15 cellular contexts compared by ENCODE assay signal in genomic region chr1:155015527-155016230, GRCh38. TPM values are rescaled to one million over a fixed set of nuclear protein-coding genes. Genes with fewer than 3 reads are reported as not detected.
DNase-seq lines count a peak whose midpoint lies in the region; ATAC-seq and TF ChIP-seq lines count a peak whose summit lies in the region.
"Had no signal": no experiment of that assay in that cellular context is flagged by ENCODE, and none has a peak within 500 bp of the region (broad histone marks: within the 10 kb centered on the region; RNA-seq: fewer than 3 reads in every experiment).

No MANE protein-coding gene starts in this region.

- 52 to 80% methylated on average over 1 to 2 of the region's 16 CpGs for WGBS in gastroesophageal sphincter (ENCODE audit: low coverage in 1 of 2), 2 donors

- ATAC-seq in RWPE2 (ENCODE audit: low read depth) (no peak), gastroesophageal sphincter (no peak), GM21528 (IDR thresholded peaks at IDR 0.05; ENCODE audit: low FRiP score, unreplicated experiment) (no peak), GM18861 (IDR thresholded peaks at IDR 0.05; ENCODE audit: unreplicated experiment) (no peak)
- ATAC-seq in stimulated activated memory B cell treated with anti-CD40 and anti-IgM and Interleukin-4, amounts not matched to agents 10 μg/mL and 1 μg/mL and 100 μg/mL, for 72 hours: peak; percentile 0
- ATAC-seq: sciatic nerve had no signal

- H3K27me3 ChIP-seq in RWPE2 (ENCODE audit: insufficient read depth, poor library complexity, severe bottlenecking): no peaks in the 10 kb centered on the region
- no peaks in the 10 kb centered on the region for H3K27me3 ChIP-seq in gastroesophageal sphincter

- H3K27me3 Mint-ChIP-seq in activated CD4-positive, alpha-beta T cell treated with anti-CD3 and anti-CD28 coated beads, Interleukin-2, amount 10 ng/mL, durations not matched to agents 7 days and 5 days: no peaks in the 10 kb centered on the region
- H3K27me3 Mint-ChIP-seq in stimulated activated memory B cell treated with anti-CD40 and anti-IgM and Interleukin-4, amounts not matched to agents 10 μg/mL and 1 μg/mL and 100 μg/mL, for 72 hours: no peaks in the 10 kb centered on the region

- H3K9me3 Mint-ChIP-seq in activated CD4-positive, alpha-beta T cell treated with anti-CD3 and anti-CD28 coated beads, Interleukin-2, amount 10 ng/mL, durations not matched to agents 7 days and 5 days: no peaks in the 10 kb centered on the region
- no peaks in the 10 kb centered on the region for H3K9me3 Mint-ChIP-seq in stimulated activated memory B cell treated with anti-CD40 and anti-IgM and Interleukin-4, amounts not matched to agents 10 μg/mL and 1 μg/mL and 100 μg/mL, for 72 hours

- H3K27ac ChIP-seq in RWPE2 (ENCODE audit: poor library complexity, severe bottlenecking) (peak overlapping the region; percentile 92), gastroesophageal sphincter (peak overlapping the region in 3 of 4 donors; percentile 85 to 95 (median 90))

- peak overlapping the region; percentile 84 for H3K27ac Mint-ChIP-seq in activated CD4-positive, alpha-beta T cell treated with anti-CD3 and anti-CD28 coated beads, Interleukin-2, amount 10 ng/mL, durations not matched to agents 7 days and 5 days
- peak overlapping the region; percentile 88 for H3K27ac Mint-ChIP-seq in stimulated activated memory B cell treated with anti-CD40 and anti-IgM and Interleukin-4, amounts not matched to agents 10 μg/mL and 1 μg/mL and 100 μg/mL, for 72 hours

- H3K36me3 ChIP-seq in RWPE2 (ENCODE audit: low read depth): peaks cover 36% of the 10 kb centered on the region
- H3K36me3 ChIP-seq in gastroesophageal sphincter: peaks cover 0 to 28% of the 10 kb centered on the region in 2 donors

- H3K4me1 ChIP-seq in RWPE2 (ENCODE audit: insufficient read depth, poor library complexity, severe bottlenecking) (peaks cover 28% of the 10 kb centered on the region), gastroesophageal sphincter (peaks cover 2 to 70% (median 43%) of the 10 kb centered on the region in 3 donors)

- TF ChIP-seq CTCF in RWPE2 (IDR thresholded peaks at IDR 0.05; ENCODE audit: poor library complexity, severe bottlenecking) (no peak), gastroesophageal sphincter (IDR thresholded peaks at IDR 0.05) (no peak)

- TF ChIP-seq EP300 in gastroesophageal sphincter (IDR thresholded peaks at IDR 0.05): no peak

- DNase-seq in activated CD4-positive, alpha-beta T cell treated with anti-CD3 and anti-CD28 coated beads, Interleukin-2, amount 10 ng/mL, durations not matched to agents 7 days and 5 days: no peak
- no peak for DNase-seq in activated CD4-positive, alpha-beta T cell treated with anti-CD3 and anti-CD28 coated beads for 1 hour
- DNase-seq in RWPE2 (ENCODE audit: low spot score): no peak
- no peak for DNase-seq in COLO829 (ENCODE audit: low spot score)
- DNase-seq: ACHN, cortex of kidney, NCI-H1048, NCI-H69 had no signal

- POLR2A ChIA-PET in activated CD4-positive, alpha-beta T cell treated with anti-CD3 and anti-CD28 coated beads, Interleukin-2, amount 10 ng/mL, durations not matched to agents 7 days and 5 days (lab: Charles Lee): interaction anchor here (1.4 to 1.5 kb wide), 2 partner anchors 31 to 61 kb away, joined by 7 read pairs; no protein-coding TSS in a partner anchor

- H3K4me3 ChIP-seq in RWPE2 (ENCODE audit: severe bottlenecking): no peak overlapping the region
- no peak overlapping the region for H3K4me3 ChIP-seq in gastroesophageal sphincter

- H3K4me3 Mint-ChIP-seq in activated CD4-positive, alpha-beta T cell treated with anti-CD3 and anti-CD28 coated beads, Interleukin-2, amount 10 ng/mL, durations not matched to agents 7 days and 5 days: peak overlapping the region; percentile 62
- no peak overlapping the region for H3K4me3 Mint-ChIP-seq in stimulated activated memory B cell treated with anti-CD40 and anti-IgM and Interleukin-4, amounts not matched to agents 10 μg/mL and 1 μg/mL and 100 μg/mL, for 72 hours

- CTCF ChIA-PET in activated CD4-positive, alpha-beta T cell treated with anti-CD3 and anti-CD28 coated beads, Interleukin-2, amount 10 ng/mL, durations not matched to agents 7 days and 5 days (lab: Charles Lee): interaction anchor here (0.6 to 17.4 kb wide), 16 partner anchors 8 to 1094 kb away, joined by 3 to 222 read pairs (median 6); partner anchors contain the start of genes ADAM15, DCST1, DCST2 and FLAD1

- peaks cover 68% of the 10 kb centered on the region for H3K36me3 Mint-ChIP-seq in activated CD4-positive, alpha-beta T cell treated with anti-CD3 and anti-CD28 coated beads, Interleukin-2, amount 10 ng/mL, durations not matched to agents 7 days and 5 days (ENCODE audit: low read depth)
- H3K36me3 Mint-ChIP-seq in stimulated activated memory B cell treated with anti-CD40 and anti-IgM and Interleukin-4, amounts not matched to agents 10 μg/mL and 1 μg/mL and 100 μg/mL, for 72 hours: peaks cover 12% of the 10 kb centered on the region

- no peak for TF ChIP-seq POLR2A in gastroesophageal sphincter (IDR thresholded peaks at IDR 0.05)

- H3K9me3 ChIP-seq in RWPE2 (ENCODE audit: severe bottlenecking) (no peaks in the 10 kb centered on the region), gastroesophageal sphincter (no peaks in the 10 kb centered on the region)

- peaks cover 79% of the 10 kb centered on the region for H3K4me1 Mint-ChIP-seq in activated CD4-positive, alpha-beta T cell treated with anti-CD3 and anti-CD28 coated beads, Interleukin-2, amount 10 ng/mL, durations not matched to agents 7 days and 5 days
- peaks cover 77% of the 10 kb centered on the region for H3K4me1 Mint-ChIP-seq in stimulated activated memory B cell treated with anti-CD40 and anti-IgM and Interleukin-4, amounts not matched to agents 10 μg/mL and 1 μg/mL and 100 μg/mL, for 72 hours

RNA-seq across cellular contexts. Expression of gene ZBTB7B, which starts 13.1 kb away (rescaled TPM):
- 100 to 1,000 TPM; 112 to 127 TPM for total RNA-seq in activated CD4-positive, alpha-beta T cell treated with anti-CD3 and anti-CD28 coated beads, Interleukin-2, amount 10 ng/mL, durations not matched to agents 7 days and 5 days
- total RNA-seq in gastroesophageal sphincter: 10 to 100 TPM; 45.5 to 63.4 (median 49.5) TPM

RNA-seq across cellular contexts. Expression of gene DCST2, which starts 17.9 kb away (rescaled TPM):
- total RNA-seq in activated CD4-positive, alpha-beta T cell treated with anti-CD3 and anti-CD28 coated beads, Interleukin-2, amount 10 ng/mL, durations not matched to agents 7 days and 5 days: under 1 TPM; 0.50 to 0.73 TPM
- total RNA-seq in gastroesophageal sphincter: under 1 TPM in 2 of 4 donors, not detected in 2; 0.35 to 0.54 TPM

RNA-seq across cellular contexts. Expression of gene DCST1, which starts 17.9 kb away (rescaled TPM):
- total RNA-seq in activated CD4-positive, alpha-beta T cell treated with anti-CD3 and anti-CD28 coated beads, Interleukin-2, amount 10 ng/mL, durations not matched to agents 7 days and 5 days: not detected
- total RNA-seq in gastroesophageal sphincter: not detected
- total RNA-seq: glomerular endothelial cell, lung microvascular endothelial cell had no signal

RNA-seq across cellular contexts. Expression of gene LENEP, which starts 22.3 kb away (rescaled TPM):
- total RNA-seq in activated CD4-positive, alpha-beta T cell treated with anti-CD3 and anti-CD28 coated beads, Interleukin-2, amount 10 ng/mL, durations not matched to agents 7 days and 5 days: 1 to 10 TPM in 1 of 2 experiments, under 1 TPM in 1; 0.85 to 1.0 TPM
- total RNA-seq in gastroesophageal sphincter: not detected
- total RNA-seq: glomerular endothelial cell, sciatic nerve had no signal

RNA-seq across cellular contexts. Expression of gene FLAD1, which starts 32.5 kb away (rescaled TPM):
- 10 to 100 TPM; 41.2 to 41.3 TPM for total RNA-seq in activated CD4-positive, alpha-beta T cell treated with anti-CD3 and anti-CD28 coated beads, Interleukin-2, amount 10 ng/mL, durations not matched to agents 7 days and 5 days
- total RNA-seq in gastroesophageal sphincter: 10 to 100 TPM; 12.8 to 23.5 (median 20.7) TPM
